In the genomic region with DNA sequence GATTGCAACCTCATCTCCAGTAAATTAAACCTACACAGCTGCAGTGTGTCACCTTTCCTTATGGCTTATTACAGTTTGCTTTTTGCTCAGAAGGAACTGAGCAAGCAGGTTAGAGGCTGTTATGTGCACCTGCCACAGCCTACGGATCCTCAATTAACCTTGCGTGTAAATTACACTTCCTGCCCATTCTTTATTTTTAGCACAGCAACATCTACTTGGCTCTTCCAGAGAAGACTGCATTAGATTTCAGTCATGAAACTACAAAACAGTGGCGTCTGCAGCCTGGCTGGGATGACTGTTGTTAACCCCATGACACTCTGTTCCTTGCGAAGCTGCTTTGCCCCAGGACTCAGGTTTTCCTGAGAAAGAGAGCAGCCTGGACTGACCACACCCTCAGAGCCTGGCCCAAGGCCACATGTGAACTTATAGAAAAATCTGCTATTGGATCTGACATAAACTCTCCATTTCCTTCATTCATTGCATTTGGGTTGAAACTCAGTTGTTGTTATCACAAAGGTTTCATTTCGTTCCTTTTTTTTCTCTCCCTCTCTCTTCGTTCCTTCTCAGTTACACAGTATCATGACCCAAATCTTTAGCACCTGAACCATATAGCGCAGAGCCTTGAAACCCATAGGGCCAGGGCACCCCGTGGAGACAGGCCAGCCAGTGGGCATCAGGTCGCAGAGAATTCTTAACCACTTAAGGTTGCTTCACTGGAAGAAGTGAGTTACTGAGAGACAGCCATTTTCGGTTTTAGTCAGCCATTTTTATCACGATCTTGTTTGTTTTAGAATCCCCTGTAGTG, we compare ENCODE assay signal across 9 cellular contexts.
DNase-seq lines count a peak whose midpoint lies in the region; ATAC-seq and TF ChIP-seq lines count a peak whose summit lies in the region.
"Had no signal": no experiment of that assay in that cellular context is flagged by ENCODE, and none has a peak within 500 bp of the region (broad histone marks: within the 10 kb centered on the region; RNA-seq: fewer than 3 reads in every experiment).

No MANE protein-coding gene starts in this region.

- no peak for DNase-seq in CD8-positive, alpha-beta T cell
- DNase-seq in left kidney (ENCODE audit: low read depth, low spot score) (peak; percentile 92), AG20443 (ENCODE audit: low spot score) (no peak), SK-N-SH (no peak), uterus (no peak)

- no peaks in the 10 kb centered on the region for H3K36me3 ChIP-seq in CD8-positive, alpha-beta T cell (ENCODE audit: insufficient read depth, low read length)
- H3K36me3 ChIP-seq in SK-N-SH (replicated peaks in 1 of 2; ENCODE audit: control insufficient read depth in 1 of 2, insufficient read depth in 2 of 2, low read length in 1 of 2) (peaks cover 0 to 8% of the 10 kb centered on the region in 2 experiments), uterus (no peaks in the 10 kb centered on the region)
- H3K36me3 ChIP-seq: neutrophil had no signal

- intact Hi-C loops in CD8-positive, alpha-beta T cell (cut with DNase I, micrococcal nuclease), result no loop called here
- intact Hi-C loops in uterus (cut with DNase I; ENCODE audit: low total_unique reads), result no loop called here

- H3K4me2 ChIP-seq in SK-N-SH, result no peak overlapping the region

- no peak overlapping the region for H3K9ac ChIP-seq in SK-N-SH

- H3K4me3 ChIP-seq in CD8-positive, alpha-beta T cell (ENCODE audit: low read depth, low read length), result no peak overlapping the region
- H3K4me3 ChIP-seq in SK-N-SH (ENCODE audit: low read depth in 2 of 2, low read length in 1 of 2) (no peak overlapping the region), uterus (no peak overlapping the region)

- 82% methylated on average over 10 of the region's 11 CpGs for WGBS in SK-N-SH (ENCODE audit: low lambda C conversion rate)

- TF ChIP-seq RAD21 in SK-N-SH (IDR thresholded peaks at IDR 0.05; ENCODE audit: low read length), result no peak

- H3K9me3 Mint-ChIP-seq in CD8-positive, alpha-beta T cell, result no peaks in the 10 kb centered on the region

- no peak for ATAC-seq in CD8-positive, alpha-beta T cell
- ATAC-seq in GM19452 (IDR thresholded peaks at IDR 0.05; ENCODE audit: unreplicated experiment) (peak; percentile 59), HG03457 (IDR thresholded peaks at IDR 0.05; ENCODE audit: unreplicated experiment) (peak; percentile 52)

- no peak overlapping the region for H3K27ac ChIP-seq in CD8-positive, alpha-beta T cell (ENCODE audit: low read depth, low read length)
- H3K27ac ChIP-seq in SK-N-SH (ENCODE audit: low read depth in 2 of 2, low read length in 1 of 2) (no peak overlapping the region), uterus (peak overlapping the region in 1 of 2 donors; percentile 38)
- H3K27ac ChIP-seq: neutrophil had no signal

- TF ChIP-seq POLR2A in Raji (IDR thresholded peaks at IDR 0.05; ENCODE audit: insufficient read depth, low read depth, low read length), result peak; percentile 45; the same call in 1 of the 2 replicates
- TF ChIP-seq POLR2A in uterus (IDR thresholded peaks at IDR 0.05), result no peak

- no peak overlapping the region; the same call in 1 of the 2 replicates for H2AFZ ChIP-seq in SK-N-SH (ENCODE audit: low read depth)

- peaks cover 2% of the 10 kb centered on the region for H3K27me3 Mint-ChIP-seq in CD8-positive, alpha-beta T cell (ENCODE audit: low read depth)

- H3K27ac Mint-ChIP-seq in CD8-positive, alpha-beta T cell, result peak overlapping the region; percentile 30

- no peak for TF ChIP-seq CTCF in CD8-positive, alpha-beta T cell (IDR thresholded peaks at IDR 0.05)
- TF ChIP-seq CTCF in SK-N-SH (IDR thresholded peaks at IDR 0.05) (no peak), uterus (IDR thresholded peaks at IDR 0.05) (no peak)

- H3K4me3 Mint-ChIP-seq in CD8-positive, alpha-beta T cell, result peak overlapping the region; percentile 23

- H3K36me3 Mint-ChIP-seq in CD8-positive, alpha-beta T cell, result no peaks in the 10 kb centered on the region

- TF ChIP-seq EP300 in SK-N-SH (IDR thresholded peaks at IDR 0.05; ENCODE audit: borderline replicate concordance in 1 of 2, low read depth in 1 of 2, low read length in 1 of 2), result no peak

- no peaks in the 10 kb centered on the region for H3K9me3 ChIP-seq in CD8-positive, alpha-beta T cell (ENCODE audit: low read length)
- H3K9me3 ChIP-seq in SK-N-SH, result no peaks in the 10 kb centered on the region
- no peaks in the 10 kb centered on the region for H3K9me3 ChIP-seq in uterus
- H3K9me3 ChIP-seq: neutrophil had no signal

- H3K9me2 ChIP-seq in SK-N-SH, result no peaks in the 10 kb centered on the region

- H4K20me1 ChIP-seq in SK-N-SH (ENCODE audit: insufficient read depth), result no peaks in the 10 kb centered on the region

- POLR2A ChIA-PET in CD8-positive, alpha-beta T cell (lab: Charles Lee), result no interaction called here
- POLR2A ChIA-PET in SK-N-SH (lab: Yijun Ruan, JAX), result interaction anchor here (0.6 kb wide), 1 partner anchor 10 kb away, joined by 3 read pairs; no protein-coding TSS in a partner anchor

- H3F3A ChIP-seq in SK-N-SH (replicated peaks; ENCODE audit: insufficient read depth), result no peaks in the 10 kb centered on the region

- CTCF ChIA-PET in CD8-positive, alpha-beta T cell (lab: Charles Lee), result interaction anchor here (1.1 kb wide), 1 partner anchor 138 kb away, joined by 3 read pairs; no protein-coding TSS in a partner anchor
- CTCF ChIA-PET in SK-N-SH (lab: Yijun Ruan, JAX), result interaction anchor here (0.9 to 1.6 kb wide), 2 partner anchors 14 to 140 kb away, joined by 4 to 6 read pairs; no protein-coding TSS in a partner anchor

- H3K27me3 ChIP-seq in CD8-positive, alpha-beta T cell (ENCODE audit: insufficient read depth, low read length), result no peaks in the 10 kb centered on the region
- H3K27me3 ChIP-seq in SK-N-SH (ENCODE audit: insufficient read depth), result no peaks in the 10 kb centered on the region
- no peaks in the 10 kb centered on the region for H3K27me3 ChIP-seq in uterus
- H3K27me3 ChIP-seq: neutrophil had no signal

- peaks cover 37% of the 10 kb centered on the region for H3K79me2 ChIP-seq in SK-N-SH (ENCODE audit: insufficient read depth)

- H3K4me1 Mint-ChIP-seq in CD8-positive, alpha-beta T cell (ENCODE audit: low read depth), result peaks cover 13% of the 10 kb centered on the region

- no peaks in the 10 kb centered on the region for H3K4me1 ChIP-seq in CD8-positive, alpha-beta T cell (ENCODE audit: insufficient read depth, low read length)
- no peaks in the 10 kb centered on the region for H3K4me1 ChIP-seq in SK-N-SH (ENCODE audit: control insufficient read depth in 1 of 2, insufficient read depth in 2 of 2, low read depth in 1 of 2, low read length in 1 of 2)
- H3K4me1 ChIP-seq in uterus, result no peaks in the 10 kb centered on the region

TF ChIP-seq in SK-N-SH, 30 proteins besides CTCF, POLR2A, EP300 and RAD21:
- no peak for TF ChIP-seq JUND (IDR thresholded peaks at IDR 0.05)
- TF ChIP-seq FOXJ3 (CRISPR knock-in tag; IDR thresholded peaks at IDR 0.05), result no peak
- TF ChIP-seq GABPA (IDR thresholded peaks at IDR 0.05; ENCODE audit: low read depth), result no peak
